Comparison of ENCODE assay signal across 9 cellular contexts in genomic region chr19:12985049-12985776, GRCh38. TPM values are rescaled to one million over a fixed set of nuclear protein-coding genes. Genes with fewer than 3 reads are reported as not detected.
DNase-seq lines count a peak whose midpoint lies in the region; ATAC-seq lines count a peak whose summit lies in the region.
"Had no signal": no experiment of that assay in that cellular context is flagged by ENCODE, and none has a peak within 500 bp of the region (broad histone marks: within the 10 kb centered on the region; RNA-seq: fewer than 3 reads in every experiment).

No MANE protein-coding gene starts in this region.

- ATAC-seq in GM18867 (IDR thresholded peaks at IDR 0.05; ENCODE audit: unreplicated experiment) (peak; percentile 48), left ventricle myocardium superior (peak; percentile 63), HG02840 (IDR thresholded peaks at IDR 0.05; ENCODE audit: low FRiP score, unreplicated experiment) (no peak)

- peak overlapping the region in 2 of 3 donors; percentile 34 to 58 for H3K4me3 ChIP-seq in skeletal muscle tissue (ENCODE audit: low read length in 3 of 3)
- H3K4me3 ChIP-seq: cardiac muscle cell had no signal

- no peaks in the 10 kb centered on the region for H3K9me3 ChIP-seq in skeletal muscle tissue (ENCODE audit: control insufficient read depth in 3 of 3, low read length in 3 of 3)

- peak overlapping the region; percentile 16 to 83 (median 48) for H3K9ac ChIP-seq in skeletal muscle tissue (ENCODE audit: low read depth in 1 of 3, low read length in 3 of 3)

- DNase-seq in RPMI7951 (ENCODE audit: low read depth) (peak; percentile 88), left ventricle myocardium superior (peak; percentile 73), NCI-H1694 (lab: John Stamatoyannopoulos, UW) (no peak), UCSD-AML1 (lab: John Stamatoyannopoulos, UW; ENCODE audit: unreplicated experiment) (no peak)
- no peak for DNase-seq in activated CD4-positive, alpha-beta T cell treated with anti-CD3 and anti-CD28 coated beads for 1 hour

- no peaks in the 10 kb centered on the region for H3K36me3 ChIP-seq in skeletal muscle tissue (ENCODE audit: control insufficient read depth in 3 of 3, insufficient read depth in 3 of 3, low read length in 3 of 3)
- H3K36me3 ChIP-seq: cardiac muscle cell had no signal

- H3K27ac ChIP-seq in skeletal muscle tissue (ENCODE audit: low read depth, low read length), result peak overlapping the region; percentile 89
- H3K27ac ChIP-seq: cardiac muscle cell had no signal

- intact Hi-C loops in left ventricle myocardium superior (cut with micrococcal nuclease), result no loop called here

- H3K4me1 ChIP-seq in skeletal muscle tissue (ENCODE audit: control insufficient read depth in 3 of 3, insufficient read depth in 3 of 3, low read length in 3 of 3), result peaks cover 21 to 24% (median 23%) of the 10 kb centered on the region in 3 donors

- no peaks in the 10 kb centered on the region for H3K27me3 ChIP-seq in skeletal muscle tissue (ENCODE audit: control insufficient read depth in 3 of 3, insufficient read depth in 3 of 3, low read length in 3 of 3)

RNA-seq across cellular contexts. Expression of gene NFIX, which starts 10.1 kb away (rescaled TPM):
- 19.6 and 22.5 TPM in 2 replicates for total RNA-seq in RPMI7951 (2014; rRNA removed; shearing (Covaris generic))
- total RNA-seq in left ventricle myocardium superior (171 TPM), skeletal muscle tissue (49.1 TPM)
- total RNA-seq: cardiac muscle cell had no signal

RNA-seq across cellular contexts. Expression of gene DAND5, which starts 15.8 kb away (rescaled TPM):
- not detected in 2 replicates for total RNA-seq in RPMI7951 (2014; rRNA removed; shearing (Covaris generic))
- total RNA-seq in left ventricle myocardium superior (11.2 TPM), skeletal muscle tissue (not detected)
- total RNA-seq: cardiac muscle cell had no signal

RNA-seq across cellular contexts. Expression of gene GADD45GIP1, which starts 28.2 kb away (rescaled TPM):
- 41.2 and 65.1 TPM in 2 replicates for total RNA-seq in RPMI7951 (2014; rRNA removed; shearing (Covaris generic))
- 28.7 TPM for total RNA-seq in left ventricle myocardium superior
- 21.4 TPM for total RNA-seq in skeletal muscle tissue

RNA-seq across cellular contexts. Expression of gene RAD23A, which starts 39.6 kb away (rescaled TPM):
- total RNA-seq in RPMI7951 (2014; rRNA removed; shearing (Covaris generic)), result 104 and 123 TPM in 2 replicates
- total RNA-seq in left ventricle myocardium superior (188 TPM), skeletal muscle tissue (57.9 TPM)

RNA-seq across cellular contexts. Expression of gene CALR, which starts 46.8 kb away (rescaled TPM):
- total RNA-seq in RPMI7951 (2014; rRNA removed; shearing (Covaris generic)), result 1,708 and 2,160 TPM in 2 replicates
- total RNA-seq in left ventricle myocardium superior (422 TPM), skeletal muscle tissue (382 TPM)

Comparison
In these comparisons a context has a peak if more than half of its experiments do, and no peak if none do; other contexts are left out.
1. DNase-seq: peak in RPMI7951 (single experiment) and left ventricle myocardium superior (single experiment); none in NCI-H1694 (single experiment), activated CD4-positive, alpha-beta T cell treated with anti-CD3 and anti-CD28 coated beads for 1 hour (single experiment) and UCSD-AML1 (single experiment).
2. RNA of gene DAND5, which starts 15.8 kb away (total RNA-seq): 11.2 TPM in left ventricle myocardium superior (single experiment); not detected in RPMI7951 and not detected in skeletal muscle tissue (single experiment); every median in the first group is over 10 times any median in the second.